ENCODE assay signal across 8 cellular contexts in genomic region chr3:51968175-51968681, GRCh38. TPM values are rescaled to one million over a fixed set of nuclear protein-coding genes. Genes with fewer than 3 reads are reported as not detected.
DNase-seq lines count a peak whose midpoint lies in the region; ATAC-seq, FAIRE-seq and TF ChIP-seq lines count a peak whose summit lies in the region.

No MANE protein-coding gene starts in this region.

- no peak for TF ChIP-seq POLR2A in H54 (IDR thresholded peaks at IDR 0.05; ENCODE audit: low read depth, low read length)

- no peak overlapping the region for H3K27ac Mint-ChIP-seq in activated CD4-positive, alpha-beta memory T cell treated with anti-CD3 and anti-CD28 coated beads, Interleukin-2, amount 10 ng/mL, durations not matched to agents 7 days and 5 days

- POLR2A ChIA-PET in activated CD4-positive, alpha-beta memory T cell treated with anti-CD3 and anti-CD28 coated beads, Interleukin-2, amount 10 ng/mL, durations not matched to agents 7 days and 5 days (lab: Charles Lee): interaction anchor here (1.0 to 2.6 kb wide), 5 partner anchors 15 to 180 kb away, joined by 3 to 10 read pairs (median 5); partner anchors contain the start of genes ACY1, PARP3, RPL29 and RRP9

- FAIRE-seq in H54 (lab: Jason Lieb, UNC): no peak

- no peaks in the 10 kb centered on the region for H3K9me3 Mint-ChIP-seq in activated T-cell treated with anti-CD3 and anti-CD28 coated beads, Interleukin-2, amount 50 U/mL, for 4 hours
- no peaks in the 10 kb centered on the region for H3K9me3 Mint-ChIP-seq in activated CD4-positive, alpha-beta memory T cell treated with anti-CD3 and anti-CD28 coated beads, Interleukin-2, amount 10 ng/mL, durations not matched to agents 7 days and 5 days

- ATAC-seq in activated T-cell treated with anti-CD3 and anti-CD28 coated beads, Interleukin-2, amount 50 U/mL, for 4 hours: no peak
- no peak for ATAC-seq in GM19452 (IDR thresholded peaks at IDR 0.05; ENCODE audit: unreplicated experiment)

- H3K27me3 Mint-ChIP-seq in activated T-cell treated with anti-CD3 and anti-CD28 coated beads, Interleukin-2, amount 50 U/mL, for 4 hours (ENCODE audit: low read depth): no peaks in the 10 kb centered on the region
- peaks cover 5% of the 10 kb centered on the region for H3K27me3 Mint-ChIP-seq in activated CD4-positive, alpha-beta memory T cell treated with anti-CD3 and anti-CD28 coated beads, Interleukin-2, amount 10 ng/mL, durations not matched to agents 7 days and 5 days

- H3K36me3 ChIP-seq in right atrium auricular region: no peaks in the 10 kb centered on the region

- H3K4me1 Mint-ChIP-seq in activated T-cell treated with anti-CD3 and anti-CD28 coated beads, Interleukin-2, amount 50 U/mL, for 4 hours (ENCODE audit: low read depth): peaks cover 10% of the 10 kb centered on the region
- peaks cover 34% of the 10 kb centered on the region for H3K4me1 Mint-ChIP-seq in activated CD4-positive, alpha-beta memory T cell treated with anti-CD3 and anti-CD28 coated beads, Interleukin-2, amount 10 ng/mL, durations not matched to agents 7 days and 5 days

- TF ChIP-seq CTCF in right atrium auricular region (IDR thresholded peaks at IDR 0.05): no peak

- CTCF ChIA-PET in activated CD4-positive, alpha-beta memory T cell treated with anti-CD3 and anti-CD28 coated beads, Interleukin-2, amount 10 ng/mL, durations not matched to agents 7 days and 5 days (lab: Charles Lee): no interaction called here

- no peak for DNase-seq in activated T-cell treated with anti-CD3 and anti-CD28 coated beads, Interleukin-2, amount 50 U/mL, for 4 hours
- no peak for DNase-seq in activated T-cell treated with anti-CD3 and anti-CD28 coated beads, Interleukin-2, amount 50 U/mL, for 48 hours
- DNase-seq in activated CD4-positive, alpha-beta memory T cell treated with anti-CD3 and anti-CD28 coated beads, Interleukin-2, amount 10 ng/mL, durations not matched to agents 7 days and 5 days: no peak
- DNase-seq in right atrium auricular region (ENCODE audit: low spot score) (no peak), H54 (ENCODE audit: insufficient read length, low spot score) (no peak), activated gamma-delta T cell (lab: John Stamatoyannopoulos, UW) (no peak)

- H3K4me3 ChIP-seq in right atrium auricular region: peak overlapping the region; percentile 74 to 91
- H3K4me3 ChIP-seq in skin epidermis: peak overlapping the region; percentile 53 to 78 (median 73)

- peak overlapping the region; percentile 82 for H3K4me3 Mint-ChIP-seq in activated T-cell treated with anti-CD3 and anti-CD28 coated beads, Interleukin-2, amount 50 U/mL, for 4 hours
- H3K4me3 Mint-ChIP-seq in activated CD4-positive, alpha-beta memory T cell treated with anti-CD3 and anti-CD28 coated beads, Interleukin-2, amount 10 ng/mL, durations not matched to agents 7 days and 5 days: peak overlapping the region; percentile 80

- peaks cover 0 to 51% of the 10 kb centered on the region in 2 donors for H3K4me1 ChIP-seq in right atrium auricular region

- no peaks in the 10 kb centered on the region for H3K27me3 ChIP-seq in right atrium auricular region

- peak overlapping the region; percentile 91 to 94 for H3K27ac ChIP-seq in right atrium auricular region
- peak overlapping the region; percentile 71 to 94 (median 87) for H3K27ac ChIP-seq in skin epidermis

- H3K9me3 ChIP-seq in right atrium auricular region: no peaks in the 10 kb centered on the region

- no peaks in the 10 kb centered on the region for H3K36me3 Mint-ChIP-seq in activated T-cell treated with anti-CD3 and anti-CD28 coated beads, Interleukin-2, amount 50 U/mL, for 4 hours (ENCODE audit: insufficient read depth)
- no peaks in the 10 kb centered on the region for H3K36me3 Mint-ChIP-seq in activated CD4-positive, alpha-beta memory T cell treated with anti-CD3 and anti-CD28 coated beads, Interleukin-2, amount 10 ng/mL, durations not matched to agents 7 days and 5 days (ENCODE audit: low read depth)

RNA-seq across cellular contexts. Expression of gene PCBP4, which starts 1.0 kb away (rescaled TPM):
- 10 to 100 TPM in 2 of 3 donors, 1 to 10 TPM in 1; 9.8 to 12.3 (median 10.4) TPM for total RNA-seq in activated T-cell treated with anti-CD3 and anti-CD28 coated beads, Interleukin-2, amount 50 U/mL, for 4 hours
- 10 to 100 TPM; 31.0 to 34.2 TPM for total RNA-seq in activated CD4-positive, alpha-beta memory T cell treated with anti-CD3 and anti-CD28 coated beads, Interleukin-2, amount 10 ng/mL, durations not matched to agents 7 days and 5 days
- 100 to 1,000 TPM in 1 of 2 donors, 10 to 100 TPM in 1; 73.8 to 119 TPM for total RNA-seq in right atrium auricular region

RNA-seq across cellular contexts. Expression of gene ABHD14B, which starts 5.6 kb away (rescaled TPM):
- total RNA-seq in activated T-cell treated with anti-CD3 and anti-CD28 coated beads, Interleukin-2, amount 50 U/mL, for 4 hours: 10 to 100 TPM; 27.4 to 30.9 (median 28.5) TPM
- 10 to 100 TPM; 57.4 to 58.1 TPM for total RNA-seq in activated CD4-positive, alpha-beta memory T cell treated with anti-CD3 and anti-CD28 coated beads, Interleukin-2, amount 10 ng/mL, durations not matched to agents 7 days and 5 days
- total RNA-seq in right atrium auricular region: 10 to 100 TPM; 15.6 to 20.9 TPM

RNA-seq across cellular contexts. Expression of gene ABHD14A, which starts 6.6 kb away (rescaled TPM):
- total RNA-seq in activated T-cell treated with anti-CD3 and anti-CD28 coated beads, Interleukin-2, amount 50 U/mL, for 4 hours: 10 to 100 TPM; 11.8 to 19.7 (median 12.6) TPM
- 10 to 100 TPM; 10.8 to 13.3 TPM for total RNA-seq in activated CD4-positive, alpha-beta memory T cell treated with anti-CD3 and anti-CD28 coated beads, Interleukin-2, amount 10 ng/mL, durations not matched to agents 7 days and 5 days
- 10 to 100 TPM; 21.0 to 31.3 TPM for total RNA-seq in right atrium auricular region

RNA-seq across cellular contexts. Expression of gene GPR62, which starts 13.0 kb away (rescaled TPM):
- not detected for total RNA-seq in activated T-cell treated with anti-CD3 and anti-CD28 coated beads, Interleukin-2, amount 50 U/mL, for 4 hours
- not detected for total RNA-seq in activated CD4-positive, alpha-beta memory T cell treated with anti-CD3 and anti-CD28 coated beads, Interleukin-2, amount 10 ng/mL, durations not matched to agents 7 days and 5 days
- under 1 TPM; 0.12 to 0.82 TPM for total RNA-seq in right atrium auricular region

RNA-seq across cellular contexts. Expression of gene ACY1, which starts 15.1 kb away (rescaled TPM):
- 10 to 100 TPM; 47.6 to 58.1 (median 55.9) TPM for total RNA-seq in activated T-cell treated with anti-CD3 and anti-CD28 coated beads, Interleukin-2, amount 50 U/mL, for 4 hours
- total RNA-seq in activated CD4-positive, alpha-beta memory T cell treated with anti-CD3 and anti-CD28 coated beads, Interleukin-2, amount 10 ng/mL, durations not matched to agents 7 days and 5 days: 10 to 100 TPM; 18.4 to 22.0 TPM
- total RNA-seq in right atrium auricular region: 10 to 100 TPM; 26.0 to 29.8 TPM
